In the genomic region with DNA sequence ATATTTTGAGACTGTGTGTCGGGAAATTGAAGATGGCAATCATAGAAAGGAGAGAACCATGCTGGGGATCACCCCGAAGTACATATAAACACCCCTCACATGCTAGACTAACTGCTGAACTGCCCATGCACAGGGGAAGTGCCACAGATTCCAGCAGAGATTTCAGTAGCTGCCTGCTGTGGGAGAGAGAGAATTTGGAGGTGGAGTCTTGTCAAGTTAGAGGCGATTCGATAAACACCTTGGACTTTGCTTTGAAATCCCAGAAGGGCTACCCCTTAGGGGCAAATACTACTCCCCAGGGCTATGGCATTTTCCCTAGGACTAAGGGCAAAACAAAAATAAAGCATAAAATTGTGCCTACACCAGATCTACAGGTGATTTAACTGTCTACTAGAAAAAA, we compare ENCODE assay signal across 17 cellular contexts.
DNase-seq lines count a peak whose midpoint lies in the region; ATAC-seq and TF ChIP-seq lines count a peak whose summit lies in the region.
"Had no signal": no experiment of that assay in that cellular context is flagged by ENCODE, and none has a peak within 500 bp of the region (broad histone marks: within the 10 kb centered on the region; RNA-seq: fewer than 3 reads in every experiment).

No MANE protein-coding gene starts in this region.

- CTCF ChIA-PET in IMR-90 (lab: Yijun Ruan, JAX) = no interaction called here
- CTCF ChIA-PET in activated CD8-positive, alpha-beta T cell treated with anti-CD3 and anti-CD28 coated beads for 36 hours (lab: Charles Lee) = interaction anchor here (0.6 kb wide), 1 partner anchor 63 kb away, joined by 3 read pairs; no protein-coding TSS in a partner anchor

- H2AK9ac ChIP-seq in IMR-90 (replicated peaks; ENCODE audit: low read depth, low read length, poor library complexity) = no peak overlapping the region

- H4K5ac ChIP-seq in IMR-90 (ENCODE audit: low read depth, low read length) = no peak overlapping the region

- no peak overlapping the region for H3K27ac Mint-ChIP-seq in activated CD8-positive, alpha-beta T cell treated with anti-CD3 and anti-CD28 coated beads for 36 hours
- H3K27ac Mint-ChIP-seq: HFFc6 had no signal

- H4K8ac ChIP-seq in IMR-90 (ENCODE audit: low read depth in 2 of 2, low read length in 2 of 2) = no peak overlapping the region

- 0 out of 2 replicates have a peak overlapping the region, but pooled peaks have one; percentile 71 for H3K14ac ChIP-seq in IMR-90 (replicated peaks; ENCODE audit: low read depth, low read length)

- no peak overlapping the region for H2AFZ ChIP-seq in IMR-90 (replicated peaks; ENCODE audit: low read length, poor library complexity)

- POLR2A ChIA-PET in IMR-90 (lab: Charles Lee; ENCODE audit: unreplicated experiment) = no interaction called here
- POLR2A ChIA-PET in activated CD8-positive, alpha-beta T cell treated with anti-CD3 and anti-CD28 coated beads for 36 hours (lab: Charles Lee) = interaction anchor here (0.6 kb wide), 1 partner anchor 9 kb away, joined by 4 read pairs; no protein-coding TSS in a partner anchor

- H3K4me1 ChIP-seq in IMR-90 (ENCODE audit: control insufficient read depth, insufficient read depth, low read length) = peaks cover 4% of the 10 kb centered on the region
- H3K4me1 ChIP-seq in liver (ENCODE audit: control insufficient read depth in 4 of 4, insufficient read depth in 4 of 4, low read length in 3 of 4) = peaks cover 0 to 6% (median 5%) of the 10 kb centered on the region in 4 donors

- intact Hi-C loops in IMR-90 (cut with micrococcal nuclease) = no loop called here
- intact Hi-C loops in activated CD8-positive, alpha-beta T cell treated with anti-CD3 and anti-CD28 coated beads for 36 hours (cut with micrococcal nuclease) = no loop called here

- no peaks in the 10 kb centered on the region for H3K27me3 Mint-ChIP-seq in activated CD8-positive, alpha-beta T cell treated with anti-CD3 and anti-CD28 coated beads for 36 hours
- H3K27me3 Mint-ChIP-seq: CD4-positive, CD25-positive, alpha-beta regulatory T cell had no signal

- no peak overlapping the region for H3K4me2 ChIP-seq in IMR-90 (ENCODE audit: low read depth, low read length)
- H3K4me2 ChIP-seq: BLaER1 treated with 17β-estradiol and CSF1 and Interleukin-3, amounts not matched to agents 10 nM and 100 nM had no signal

- H3K9ac ChIP-seq in IMR-90 (ENCODE audit: low read depth, low read length) = no peak overlapping the region
- H3K9ac ChIP-seq in liver (ENCODE audit: low read depth in 1 of 2, low read length in 2 of 2) = no peak overlapping the region
- H3K9ac ChIP-seq: BLaER1 treated with 17β-estradiol and CSF1 and Interleukin-3, amounts not matched to agents 10 nM and 100 nM had no signal

- no peak for TF ChIP-seq CTCF in IMR-90 (conservative IDR thresholded peaks at IDR 0.05; ENCODE audit: low read depth, low read length)
- no peak for TF ChIP-seq CTCF in liver (IDR thresholded peaks at IDR 0.05; ENCODE audit: low read depth, low read length, missing input control)
- no peak for TF ChIP-seq CTCF in activated CD8-positive, alpha-beta T cell treated with anti-CD3 and anti-CD28 coated beads for 36 hours (IDR thresholded peaks at IDR 0.05)

- TF ChIP-seq POLR2A in IMR-90 (IDR thresholded peaks at IDR 0.05; ENCODE audit: low read depth, low read length) = no peak

- no peak overlapping the region; the same call in 1 of the 2 replicates for H4K91ac ChIP-seq in IMR-90 (ENCODE audit: insufficient read depth, low read depth, low read length)

- H2BK15ac ChIP-seq in IMR-90 (ENCODE audit: low read depth, low read length) = peak overlapping the region; percentile 31; the same call in 1 of the 3 replicates

- H3K4ac ChIP-seq in IMR-90 (ENCODE audit: low read depth, low read length) = no peak overlapping the region

- H3K27me3 ChIP-seq in IMR-90 (ENCODE audit: control insufficient read depth, insufficient read depth, low read length) (no peaks in the 10 kb centered on the region), liver (ENCODE audit: control insufficient read depth in 4 of 4, insufficient read depth in 4 of 4, low read length in 3 of 4) (no peaks in the 10 kb centered on the region)
- H3K27me3 ChIP-seq: BLaER1 treated with 17β-estradiol and CSF1 and Interleukin-3, amounts not matched to agents 10 nM and 100 nM had no signal

- peaks cover 8 to 13% of the 10 kb centered on the region in 2 experiments; a peak in 3 of 4 replicates for H3K79me1 ChIP-seq in IMR-90 (ENCODE audit: low read depth in 1 of 2, low read length in 2 of 2)

- H3K36me3 Mint-ChIP-seq in activated CD8-positive, alpha-beta T cell treated with anti-CD3 and anti-CD28 coated beads for 36 hours (ENCODE audit: low read depth) = no peaks in the 10 kb centered on the region

- DNase-seq in IMR-90 (no peak), iris pigment epithelial cell (ENCODE audit: low read depth) (peak; percentile 21), DMS53 treated with DMSO at 0.1 percent for 48 hours (lab: John Stamatoyannopoulos, UW; ENCODE audit: unreplicated experiment) (no peak), iPS-NIHi7 (ENCODE audit: extremely low spot score) (no peak)
- DNase-seq in activated CD8-positive, alpha-beta T cell treated with anti-CD3 and anti-CD28 coated beads for 36 hours = no peak
- DNase-seq: ACHN; Calu3; CD4-positive, CD25-positive, alpha-beta regulatory T cell; DMS 273 treated with DMSO at 0.1 percent for 48 hours; DMS79; GDM1; HCEC 1CT; HFFc6 had no signal

- H3K27ac ChIP-seq in IMR-90 (ENCODE audit: insufficient read depth, low read length) (no peak overlapping the region), liver (ENCODE audit: low read depth in 1 of 2, low read length in 2 of 2) (no peak overlapping the region)
- H3K27ac ChIP-seq: BLaER1 treated with 17β-estradiol and CSF1 and Interleukin-3, amounts not matched to agents 10 nM and 100 nM had no signal

- no peak for TF ChIP-seq RAD21 in IMR-90 (IDR thresholded peaks at IDR 0.05; ENCODE audit: low read length)
- TF ChIP-seq RAD21 in liver (IDR thresholded peaks at IDR 0.05) = no peak

- no peaks in the 10 kb centered on the region for H4K20me1 ChIP-seq in IMR-90 (ENCODE audit: insufficient read depth, low read length)

- no peak overlapping the region for H3K23ac ChIP-seq in IMR-90 (ENCODE audit: low read depth, low read length)

- no peak for ATAC-seq in IMR-90 (ENCODE audit: low read depth)
- no peak for ATAC-seq in HG03196 (IDR thresholded peaks at IDR 0.05; ENCODE audit: unreplicated experiment)
- no peak for ATAC-seq in activated CD8-positive, alpha-beta T cell treated with anti-CD3 and anti-CD28 coated beads for 36 hours
- ATAC-seq: K562 had no signal

- no CpG with 5 or more reads among the region's 4 CpGs for WGBS in IMR-90 (ENCODE audit: extremely low coverage in 2 of 2, insufficient read length in 1 of 2), 2 experiments
- 61% methylated on average over 4 of the region's 4 CpGs for WGBS in liver

- H3K4me3 ChIP-seq in IMR-90 (ENCODE audit: insufficient read depth, low read depth, low read length) (no peak overlapping the region), liver (ENCODE audit: low read depth in 1 of 3, low read length in 3 of 3) (no peak overlapping the region)
- H3K4me3 ChIP-seq: BLaER1 treated with 17β-estradiol and CSF1 and Interleukin-3, amounts not matched to agents 10 nM and 100 nM; K562 had no signal

- dilution Hi-C loops in IMR-90 (cut with HindIII; ENCODE audit: low sequenced_read_pairs, unreplicated experiment) = no loop called here

- no peaks in the 10 kb centered on the region for H3K4me1 Mint-ChIP-seq in activated CD8-positive, alpha-beta T cell treated with anti-CD3 and anti-CD28 coated beads for 36 hours (ENCODE audit: low read depth)

- no peaks in the 10 kb centered on the region for H3K9me3 ChIP-seq in IMR-90 (ENCODE audit: control insufficient read depth, insufficient read depth, low read length)
- no peaks in the 10 kb centered on the region for H3K9me3 ChIP-seq in liver (ENCODE audit: control insufficient read depth in 4 of 4, low read length in 3 of 4)

- BruUV-seq in IMR-90 (replicated peaks; lab: Mats Ljungman, UMichigan) = no TSS peak

- no peak overlapping the region for H3K56ac ChIP-seq in IMR-90 (ENCODE audit: extremely low read depth, insufficient read depth, low read length)

- H2AK5ac ChIP-seq in IMR-90 (ENCODE audit: low read depth, low read length) = no peak overlapping the region

- no peaks in the 10 kb centered on the region for H3K9me3 Mint-ChIP-seq in activated CD8-positive, alpha-beta T cell treated with anti-CD3 and anti-CD28 coated beads for 36 hours
- H3K9me3 Mint-ChIP-seq: HFFc6 had no signal

- H3K18ac ChIP-seq in IMR-90 (ENCODE audit: low read depth, low read length) = no peak overlapping the region

- H2BK20ac ChIP-seq in IMR-90 (ENCODE audit: low read depth, low read length) = peak overlapping the region; percentile 18; the same call in 1 of the 2 replicates

- H3K4me3 Mint-ChIP-seq in activated CD8-positive, alpha-beta T cell treated with anti-CD3 and anti-CD28 coated beads for 36 hours = no peak overlapping the region
- H3K4me3 Mint-ChIP-seq: CD4-positive, CD25-positive, alpha-beta regulatory T cell; HFFc6 had no signal

- no peaks in the 10 kb centered on the region for H3K9me1 ChIP-seq in IMR-90 (ENCODE audit: insufficient read depth, low read length)

- no peak overlapping the region for H2BK5ac ChIP-seq in IMR-90 (ENCODE audit: low read depth, low read length, poor library complexity, severe bottlenecking)

- H3K36me3 ChIP-seq in IMR-90 (ENCODE audit: control insufficient read depth, insufficient read depth, low read length) (peaks cover 3% of the 10 kb centered on the region; the same call in 1 of the 2 replicates), liver (ENCODE audit: control insufficient read depth in 4 of 4, insufficient read depth in 3 of 4, low read depth in 1 of 4, low read length in 3 of 4) (no peaks in the 10 kb centered on the region)

- in situ Hi-C loops in IMR-90 (cut with MboI; ENCODE audit: low sequenced_read_pairs) = no loop called here

- H2BK120ac ChIP-seq in IMR-90 (ENCODE audit: low read depth, low read length) = no peak overlapping the region

TF ChIP-seq in IMR-90, 13 proteins besides CTCF, POLR2A, EP300 and RAD21 (continues in another document):
- TF ChIP-seq RCOR1 (IDR thresholded peaks at IDR 0.05; ENCODE audit: insufficient replicate concordance, low read length) = no peak

TF ChIP-seq in liver, 16 proteins besides CTCF, POLR2A, EP300 and RAD21:
- TF ChIP-seq SP1 (IDR thresholded peaks at IDR 0.05) (no peak), RXRA (IDR thresholded peaks at IDR 0.05) (peak; percentile 9 to 26), HNF4A (conservative IDR thresholded peaks at IDR 0.05) (peak; percentile 76 to 84)
TF ChIP-seq in liver: peak in this region for 2.
